Comparison of ENCODE assay signal across 29 cellular contexts in genomic region chr5:98527846-98528245, GRCh38.
"Had no signal": no experiment of that assay in that cellular context is flagged by ENCODE, and none has a peak within 500 bp of the region (broad histone marks: within the 10 kb centered on the region; RNA-seq: fewer than 3 reads in every experiment).

No MANE protein-coding gene starts in this region.

- H3K9me3 Mint-ChIP-seq: naive thymus-derived CD8-positive, alpha-beta T cell; nephron progenitor cell; stimulated activated naive B cell treated with anti-CD40 and anti-IgM and Interleukin-4, amounts not matched to agents 10 μg/mL and 1 μg/mL and 100 μg/mL, for 72 hours; stimulated activated naive CD8-positive, alpha-beta T cell treated with anti-CD3 and anti-CD28 coated beads, Interleukin-15, Interleukin-2, amounts not matched to agents 100 ng/mL and 50 ng/mL, for 24 hours; type B pancreatic cell had no signal

- H3K36me3 Mint-ChIP-seq: naive thymus-derived CD8-positive, alpha-beta T cell; natural killer cell treated with Interleukin-12 subunit alpha and Interleukin-12 subunit beta and Interleukin-15 and Interleukin-18, amount 100 ng/mL, for 72 hours; stimulated activated effector memory CD8-positive, alpha-beta T cell treated with anti-CD3 and anti-CD28 coated beads, Interleukin-12 subunit alpha, Interleukin-12 subunit beta, amount 100 ng/mL, for 72 hours; stimulated activated naive B cell treated with anti-CD40 and anti-IgM and Interleukin-4, amounts not matched to agents 10 μg/mL and 1 μg/mL and 100 μg/mL, for 72 hours; type B pancreatic cell had no signal

- H3K4me1 ChIP-seq: parathyroid adenoma, psoas muscle, right lobe of liver, thyroid gland, upper lobe of right lung, uterus had no signal

- H3K27me3 Mint-ChIP-seq: natural killer cell treated with Interleukin-12 subunit alpha and Interleukin-12 subunit beta and Interleukin-15 and Interleukin-18, amount 100 ng/mL, for 72 hours; progenitor cell of endocrine pancreas; type B pancreatic cell had no signal

- H3K27ac ChIP-seq: ovary, parathyroid adenoma, psoas muscle, right lobe of liver, sigmoid colon, stomach, thoracic aorta, thyroid gland, tibial nerve, upper lobe of right lung, uterus had no signal

- H3K4me3 ChIP-seq: ovary, psoas muscle, right lobe of liver, sigmoid colon, stomach, thoracic aorta, thyroid gland, tibial nerve, upper lobe of right lung, uterus had no signal

- H3K27ac Mint-ChIP-seq: naive thymus-derived CD8-positive, alpha-beta T cell; natural killer cell treated with Interleukin-12 subunit alpha and Interleukin-12 subunit beta and Interleukin-15 and Interleukin-18, amount 100 ng/mL, for 72 hours; nephron progenitor cell; progenitor cell of endocrine pancreas; stimulated activated effector memory CD8-positive, alpha-beta T cell treated with anti-CD3 and anti-CD28 coated beads, Interleukin-12 subunit alpha, Interleukin-12 subunit beta, amount 100 ng/mL, for 72 hours; stimulated activated naive B cell treated with anti-CD40 and anti-IgM and Interleukin-4, amounts not matched to agents 10 μg/mL and 1 μg/mL and 100 μg/mL, for 72 hours; stimulated activated naive CD8-positive, alpha-beta T cell treated with anti-CD3 and anti-CD28 coated beads, Interleukin-15, Interleukin-2, amounts not matched to agents 100 ng/mL and 50 ng/mL, for 24 hours; type B pancreatic cell had no signal

- H3K36me3 ChIP-seq: ovary, right lobe of liver, sigmoid colon, stomach, thoracic aorta, thyroid gland, tibial nerve, upper lobe of right lung, uterus had no signal

- H2AFZ ChIP-seq: parathyroid adenoma had no signal

- ATAC-seq: naive thymus-derived CD8-positive, alpha-beta T cell; natural killer cell treated with Interleukin-12 subunit alpha and Interleukin-12 subunit beta and Interleukin-15 and Interleukin-18, amount 100 ng/mL, for 72 hours; psoas muscle; right cardiac atrium; right lobe of liver; stimulated activated effector memory CD8-positive, alpha-beta T cell treated with anti-CD3 and anti-CD28 coated beads, Interleukin-12 subunit alpha, Interleukin-12 subunit beta, amount 100 ng/mL, for 72 hours; stimulated activated naive B cell treated with anti-CD40 and anti-IgM and Interleukin-4, amounts not matched to agents 10 μg/mL and 1 μg/mL and 100 μg/mL, for 72 hours; upper lobe of right lung had no signal

- DNase-seq: naive thymus-derived CD8-positive, alpha-beta T cell; nephron progenitor cell; occipital lobe; ovary; posterior cingulate gyrus; psoas muscle; right cardiac atrium; right lobe of liver; sigmoid colon; small intestine; stimulated activated CD4-positive, alpha-beta T cell treated with anti-CD3 and anti-CD28 coated beads, Interleukin-15, amount 100 ng/mL, for 24 hours; stimulated activated CD4-positive, alpha-beta T cell treated with anti-CD3 and anti-CD28 coated beads, Interleukin-2, amount 100 ng/mL, for 24 hours; stimulated activated CD4-positive, alpha-beta T cell treated with anti-CD3 and anti-CD28 coated beads, Interleukin-2, amount 100 ng/mL, for 48 hours; stimulated activated CD4-positive, alpha-beta T cell treated with anti-CD3 and anti-CD28 coated beads, Interleukin-4, amount 100 ng/mL, for 24 hours; stimulated activated naive B cell treated with anti-CD40 and anti-IgM and Interleukin-4, amounts not matched to agents 10 μg/mL and 1 μg/mL and 100 μg/mL, for 72 hours; stimulated activated naive CD4-positive, alpha-beta T cell treated with Interleukin-2 at 50 U/mL for 16 hours; stomach; thyroid gland; upper lobe of right lung; uterus had no signal

- H3K4me3 Mint-ChIP-seq: naive thymus-derived CD8-positive, alpha-beta T cell; natural killer cell treated with Interleukin-12 subunit alpha and Interleukin-12 subunit beta and Interleukin-15 and Interleukin-18, amount 100 ng/mL, for 72 hours; nephron progenitor cell; neural crest cell; stimulated activated effector memory CD8-positive, alpha-beta T cell treated with anti-CD3 and anti-CD28 coated beads, Interleukin-12 subunit alpha, Interleukin-12 subunit beta, amount 100 ng/mL, for 72 hours; stimulated activated naive B cell treated with anti-CD40 and anti-IgM and Interleukin-4, amounts not matched to agents 10 μg/mL and 1 μg/mL and 100 μg/mL, for 72 hours; stimulated activated naive CD8-positive, alpha-beta T cell treated with anti-CD3 and anti-CD28 coated beads, Interleukin-15, Interleukin-2, amounts not matched to agents 100 ng/mL and 50 ng/mL, for 24 hours; type B pancreatic cell had no signal

- H3K9me3 ChIP-seq: ovary, psoas muscle, right lobe of liver, sigmoid colon, stomach, thoracic aorta, thyroid gland, tibial nerve, upper lobe of right lung, uterus had no signal

- H3K4me1 Mint-ChIP-seq: naive thymus-derived CD8-positive, alpha-beta T cell; stimulated activated effector memory CD8-positive, alpha-beta T cell treated with anti-CD3 and anti-CD28 coated beads, Interleukin-12 subunit alpha, Interleukin-12 subunit beta, amount 100 ng/mL, for 72 hours; stimulated activated naive B cell treated with anti-CD40 and anti-IgM and Interleukin-4, amounts not matched to agents 10 μg/mL and 1 μg/mL and 100 μg/mL, for 72 hours had no signal

- H3K27me3 ChIP-seq: ovary, right lobe of liver, sigmoid colon, stomach, thyroid gland, tibial nerve, upper lobe of right lung, uterus had no signal

- H3K9ac ChIP-seq: parathyroid adenoma had no signal
